In genomic region chr17:63519972-63520882, GRCh38 we compare ENCODE assay signal across 15 cellular contexts. TPM values are rescaled to one million over a fixed set of nuclear protein-coding genes. Genes with fewer than 3 reads are reported as not detected.
A peak's percentile ranks its signal among the peaks of the same experiment; 100 is the strongest.
DNase-seq lines count a peak whose midpoint lies in the region; ATAC-seq, FAIRE-seq and TF ChIP-seq lines count a peak whose summit lies in the region.
"Had no signal": no experiment of that assay in that cellular context is flagged by ENCODE, and none has a peak within 500 bp of the region (broad histone marks: within the 10 kb centered on the region; RNA-seq: fewer than 3 reads in every experiment).

No MANE protein-coding gene starts in this region.

- 49 to 53% (median 49%) methylated on average over 5 of the region's 5 CpGs for WGBS in ovary, 3 donors

- H3K4me1 ChIP-seq in ovary (ENCODE audit: insufficient read depth) = peaks cover 1% of the 10 kb centered on the region

- TF ChIP-seq POLR2A in ovary (IDR thresholded peaks at IDR 0.05) = no peak

- H3K36me3 Mint-ChIP-seq in nephron (ENCODE audit: low read depth) = no peaks in the 10 kb centered on the region
- H3K36me3 Mint-ChIP-seq in stimulated activated memory B cell treated with anti-CD40 and anti-IgM and Interleukin-4, amounts not matched to agents 10 μg/mL and 1 μg/mL and 100 μg/mL, for 72 hours = no peaks in the 10 kb centered on the region

- no peaks in the 10 kb centered on the region for H3K9me3 Mint-ChIP-seq in nephron
- H3K9me3 Mint-ChIP-seq in stimulated activated memory B cell treated with anti-CD40 and anti-IgM and Interleukin-4, amounts not matched to agents 10 μg/mL and 1 μg/mL and 100 μg/mL, for 72 hours = no peaks in the 10 kb centered on the region
- H3K9me3 Mint-ChIP-seq: stimulated activated naive CD8-positive, alpha-beta T cell treated with anti-CD3 and anti-CD28 coated beads, Interleukin-15, amount 100 ng/mL, for 72 hours; T-helper 1 cell treated with Interleukin-12 subunit alpha and Interleukin-12 subunit beta and Interleukin-4 antibody, amounts not matched to agents 30 μg/mL and 1 μg/mL, for 36 hours had no signal

- ATAC-seq in HG03457 (IDR thresholded peaks at IDR 0.05; ENCODE audit: unreplicated experiment) (no peak), HG02870 (IDR thresholded peaks at IDR 0.05; ENCODE audit: unreplicated experiment) (no peak)
- ATAC-seq in stimulated activated memory B cell treated with anti-CD40 and anti-IgM and Interleukin-4, amounts not matched to agents 10 μg/mL and 1 μg/mL and 100 μg/mL, for 72 hours = no peak
- ATAC-seq: stimulated activated naive CD8-positive, alpha-beta T cell treated with anti-CD3 and anti-CD28 coated beads, Interleukin-15, amount 100 ng/mL, for 72 hours had no signal

- no peaks in the 10 kb centered on the region for H3K27me3 ChIP-seq in ovary

- peak overlapping the region in 2 of 3 experiments; percentile 14 to 46 for H3K4me3 Mint-ChIP-seq in nephron
- H3K4me3 Mint-ChIP-seq in stimulated activated memory B cell treated with anti-CD40 and anti-IgM and Interleukin-4, amounts not matched to agents 10 μg/mL and 1 μg/mL and 100 μg/mL, for 72 hours = no peak overlapping the region
- H3K4me3 Mint-ChIP-seq: stimulated activated naive CD8-positive, alpha-beta T cell treated with anti-CD3 and anti-CD28 coated beads, Interleukin-15, amount 100 ng/mL, for 72 hours; T-helper 1 cell treated with Interleukin-12 subunit alpha and Interleukin-12 subunit beta and Interleukin-4 antibody, amounts not matched to agents 30 μg/mL and 1 μg/mL, for 36 hours had no signal

- H3K36me3 ChIP-seq in ovary = no peaks in the 10 kb centered on the region
- H3K36me3 ChIP-seq: BLaER1 treated with 17β-estradiol and CSF1 and Interleukin-3, amounts not matched to agents 10 nM and 100 nM had no signal

- H3K4me3 ChIP-seq in ovary = no peak overlapping the region
- H3K4me3 ChIP-seq: BLaER1 treated with 17β-estradiol and CSF1 and Interleukin-3, amounts not matched to agents 10 nM and 100 nM had no signal

- peak overlapping the region; percentile 85 to 93 (median 87) for H3K27ac Mint-ChIP-seq in nephron
- no peak overlapping the region for H3K27ac Mint-ChIP-seq in stimulated activated memory B cell treated with anti-CD40 and anti-IgM and Interleukin-4, amounts not matched to agents 10 μg/mL and 1 μg/mL and 100 μg/mL, for 72 hours
- H3K27ac Mint-ChIP-seq: stimulated activated naive CD8-positive, alpha-beta T cell treated with anti-CD3 and anti-CD28 coated beads, Interleukin-15, amount 100 ng/mL, for 72 hours; T-helper 1 cell treated with Interleukin-12 subunit alpha and Interleukin-12 subunit beta and Interleukin-4 antibody, amounts not matched to agents 30 μg/mL and 1 μg/mL, for 36 hours had no signal

- peak; percentile 46 for FAIRE-seq in RCC 7860 (lab: Jason Lieb, UNC)

- H3K27ac ChIP-seq in ovary = no peak overlapping the region
- H3K27ac ChIP-seq: BLaER1 treated with 17β-estradiol and CSF1 and Interleukin-3, amounts not matched to agents 10 nM and 100 nM had no signal

- intact Hi-C loops in ovary (cut with DNase I) = no loop called here

- peak; percentile 37 for DNase-seq in HK-2 (ENCODE audit: unreplicated experiment)
- DNase-seq in NCI-H2029 treated with DMSO at 0.1 percent for 48 hours (lab: John Stamatoyannopoulos, UW) = peak; percentile 90
- peak; percentile 33 for DNase-seq in RCC 7860 (ENCODE audit: low spot score)
- DNase-seq in ovary = no peak
- DNase-seq: Karpas-422; stimulated activated CD4-positive, alpha-beta T cell treated with anti-CD3 and anti-CD28 coated beads, Interleukin-4, amount 100 ng/mL, for 4 hours; stimulated activated naive CD8-positive, alpha-beta T cell treated with anti-CD3 and anti-CD28 coated beads, Interleukin-15, amount 100 ng/mL, for 72 hours had no signal

- no peaks in the 10 kb centered on the region for H3K9me3 ChIP-seq in ovary
- H3K9me3 ChIP-seq: BLaER1 treated with 17β-estradiol and CSF1 and Interleukin-3, amounts not matched to agents 10 nM and 100 nM had no signal

- no peak for TF ChIP-seq EP300 in ovary (IDR thresholded peaks at IDR 0.05)

- TF ChIP-seq CTCF in nephron (IDR thresholded peaks at IDR 0.05; ENCODE audit: unreplicated experiment in 3 of 3) (no peak), ovary (IDR thresholded peaks at IDR 0.05) (no peak)

- H3K4me1 Mint-ChIP-seq in nephron = peaks cover 5% of the 10 kb centered on the region
- peaks cover 8% of the 10 kb centered on the region for H3K4me1 Mint-ChIP-seq in stimulated activated memory B cell treated with anti-CD40 and anti-IgM and Interleukin-4, amounts not matched to agents 10 μg/mL and 1 μg/mL and 100 μg/mL, for 72 hours

- peaks cover 61% of the 10 kb centered on the region for H3K27me3 Mint-ChIP-seq in nephron (ENCODE audit: low read depth)
- peaks cover 59% of the 10 kb centered on the region for H3K27me3 Mint-ChIP-seq in stimulated activated memory B cell treated with anti-CD40 and anti-IgM and Interleukin-4, amounts not matched to agents 10 μg/mL and 1 μg/mL and 100 μg/mL, for 72 hours

RNA-seq across cellular contexts. Expression of gene KCNH6, which starts 2.9 kb away (rescaled TPM):
- under 1 TPM in 1 of 7 donors, not detected in 6; 0.36 TPM for total RNA-seq in ovary
- polyA plus RNA-seq in ovary = not detected
- total RNA-seq: cardiac septum, pulmonary artery endothelial cell had no signal

RNA-seq across cellular contexts. Expression of gene DCAF7, which starts 30.1 kb away (rescaled TPM):
- 10 to 100 TPM; 14.9 to 56.6 (median 49.7) TPM for total RNA-seq in ovary
- polyA plus RNA-seq in ovary = 10 to 100 TPM; 16.6 to 62.5 TPM

RNA-seq across cellular contexts. Expression of gene ACE, which starts 43.4 kb away (rescaled TPM):
- 1 to 10 TPM; 2.9 to 8.1 (median 5.1) TPM for total RNA-seq in ovary
- polyA plus RNA-seq in ovary = 1 to 10 TPM; 3.3 to 7.6 TPM

Comparison
In these comparisons a context has a peak if more than half of its experiments do, and no peak if none do; other contexts are left out.
1. DNase-seq: peak in HK-2 (single experiment), NCI-H2029 treated with DMSO at 0.1 percent for 48 hours (single experiment) and RCC 7860 (single experiment); none in ovary (0 of 5).